8 cellular contexts compared by ENCODE assay signal in the genomic region with DNA sequence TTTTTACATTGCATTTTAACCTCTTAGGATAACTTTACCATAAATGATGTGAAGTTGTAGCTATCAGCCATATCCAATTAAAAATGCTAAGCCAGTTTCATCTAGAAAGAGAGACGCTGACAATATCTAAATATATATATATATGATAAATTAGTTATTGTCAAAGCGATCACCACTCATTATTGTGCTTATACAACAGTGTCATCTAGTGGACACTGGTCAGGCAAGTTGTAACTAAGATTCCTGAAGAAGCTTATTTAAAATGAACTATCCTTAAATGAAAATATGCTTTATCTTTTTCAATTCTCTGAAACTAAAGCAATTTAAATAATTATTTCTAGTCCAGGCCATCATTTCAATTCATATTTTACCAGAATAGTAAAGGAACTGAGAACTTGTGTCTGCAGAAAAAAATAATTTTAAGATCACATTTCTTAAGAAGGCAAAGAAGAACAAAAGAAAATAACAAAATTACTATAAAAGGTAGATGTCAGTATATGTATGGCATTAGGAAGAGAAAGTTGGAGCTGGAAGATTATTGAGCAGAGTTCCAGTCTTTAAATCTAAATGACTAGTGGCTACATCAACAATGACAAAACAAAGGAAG.
DNase-seq lines count a peak whose midpoint lies in the region; ATAC-seq, FAIRE-seq and TF ChIP-seq lines count a peak whose summit lies in the region.

No MANE protein-coding gene starts in this region.

- no peak overlapping the region for H3K4me3 ChIP-seq in AG10803 (ENCODE audit: low read length)

- no peak for ATAC-seq in GM21367 (IDR thresholded peaks at IDR 0.05; ENCODE audit: unreplicated experiment)
- no peak for ATAC-seq in activated T-helper 17 cell treated with anti-CD3 and anti-CD28 coated beads, Interleukin-2, amount 50 U/mL, for 72 hours (replicated peaks)

- peaks cover 5% of the 10 kb centered on the region for H3K27me3 Mint-ChIP-seq in activated T-helper 17 cell treated with anti-CD3 and anti-CD28 coated beads, Interleukin-2, amount 50 U/mL, for 72 hours

- H3K4me3 Mint-ChIP-seq in activated T-helper 17 cell treated with anti-CD3 and anti-CD28 coated beads, Interleukin-2, amount 50 U/mL, for 72 hours, result no peak overlapping the region

- peak; percentile 96 for TF ChIP-seq CTCF in AG10803 (conservative IDR thresholded peaks at IDR 0.05; ENCODE audit: low read length)

- FAIRE-seq in GM19239 (lab: Jason Lieb, UNC), result peak; percentile 59

- no peak overlapping the region for H3K27ac Mint-ChIP-seq in activated T-helper 17 cell treated with anti-CD3 and anti-CD28 coated beads, Interleukin-2, amount 50 U/mL, for 72 hours

- no peaks in the 10 kb centered on the region for H3K4me1 Mint-ChIP-seq in activated T-helper 17 cell treated with anti-CD3 and anti-CD28 coated beads, Interleukin-2, amount 50 U/mL, for 72 hours

- H3K9me3 Mint-ChIP-seq in activated T-helper 17 cell treated with anti-CD3 and anti-CD28 coated beads, Interleukin-2, amount 50 U/mL, for 72 hours, result no peaks in the 10 kb centered on the region

- DNase-seq in AG10803 (ENCODE audit: low read depth), result peak; percentile 65
- DNase-seq in GM19239 (ENCODE audit: insufficient read length, low spot score), result no peak
- DNase-seq in NCI-H748 (lab: John Stamatoyannopoulos, UW; ENCODE audit: unreplicated experiment), result peak; percentile 59
- DNase-seq in dedifferentiated amniotic fluid mesenchymal stem cell (ENCODE audit: extremely low spot score), result peak; percentile 65
- DNase-seq in mucosa of gallbladder (ENCODE audit: low spot score), result peak; percentile 12
- no peak for DNase-seq in activated CD4-positive, alpha-beta T cell treated with anti-CD3 and anti-CD28 coated beads, Interleukin-2, amount 50 U/mL, for 48 hours

- H3K36me3 Mint-ChIP-seq in activated T-helper 17 cell treated with anti-CD3 and anti-CD28 coated beads, Interleukin-2, amount 50 U/mL, for 72 hours (ENCODE audit: low read depth), result no peaks in the 10 kb centered on the region

Comparison
In these comparisons a context has a peak if more than half of its experiments do, and no peak if none do; other contexts are left out.
1. DNase-seq: peak in AG10803 (single experiment), NCI-H748 (single experiment), dedifferentiated amniotic fluid mesenchymal stem cell (single experiment) and mucosa of gallbladder (single experiment); none in GM19239 (single experiment) and activated CD4-positive, alpha-beta T cell treated with anti-CD3 and anti-CD28 coated beads, Interleukin-2, amount 50 U/mL, for 48 hours (0 of 2).